1 cellular context compared by ENCODE assay signal in the genomic region with DNA sequence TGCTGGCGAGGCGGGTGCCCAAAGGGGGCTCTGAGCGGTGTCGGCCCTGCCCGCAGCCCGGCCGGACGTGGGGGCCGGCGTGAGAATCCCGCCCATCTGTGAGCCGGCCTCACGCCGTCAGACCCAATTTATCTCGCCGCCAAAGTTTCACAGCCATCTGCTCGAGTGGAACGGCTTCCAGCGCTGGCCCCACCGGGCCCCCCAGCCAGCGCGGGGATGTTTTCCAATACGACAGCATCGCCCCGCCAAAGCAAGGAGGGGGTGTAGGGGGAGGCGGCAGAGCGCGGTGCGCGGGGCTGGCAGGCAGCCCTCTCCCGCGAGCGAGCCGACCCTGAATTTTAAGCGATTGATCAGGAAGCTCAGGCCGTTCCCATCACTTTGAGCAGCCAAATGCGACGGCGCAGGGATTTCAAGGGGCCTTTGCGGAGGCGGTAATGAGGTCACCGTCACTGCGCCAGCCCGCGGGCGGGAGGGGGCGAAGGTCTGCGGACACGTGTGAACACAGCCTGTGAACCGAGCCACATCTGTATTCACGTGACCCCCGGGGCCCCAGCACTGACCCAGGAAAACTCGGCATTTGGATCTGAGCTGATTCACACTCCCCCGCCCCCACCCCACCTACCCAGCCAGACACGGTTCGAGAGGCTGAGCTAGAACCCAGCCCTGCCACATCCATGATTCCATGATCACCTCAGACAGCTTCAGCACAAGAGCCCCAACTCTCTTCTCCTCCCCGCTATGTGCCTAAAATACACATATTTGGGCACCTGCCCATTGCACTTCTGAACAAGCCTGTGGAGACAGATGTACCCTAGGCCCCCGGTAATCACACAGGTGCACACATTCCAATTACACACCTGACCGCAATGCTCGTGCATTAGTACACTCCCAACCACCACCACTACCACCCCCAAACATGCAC.
TF ChIP-seq lines count a peak whose summit lies in the region.

No MANE protein-coding gene starts in this region.

TF ChIP-seq in HepG2, 621 proteins besides CTCF, POLR2A, EP300 and RAD21 (continued from another document and continues in another):
- TF ChIP-seq, protein P1, sequence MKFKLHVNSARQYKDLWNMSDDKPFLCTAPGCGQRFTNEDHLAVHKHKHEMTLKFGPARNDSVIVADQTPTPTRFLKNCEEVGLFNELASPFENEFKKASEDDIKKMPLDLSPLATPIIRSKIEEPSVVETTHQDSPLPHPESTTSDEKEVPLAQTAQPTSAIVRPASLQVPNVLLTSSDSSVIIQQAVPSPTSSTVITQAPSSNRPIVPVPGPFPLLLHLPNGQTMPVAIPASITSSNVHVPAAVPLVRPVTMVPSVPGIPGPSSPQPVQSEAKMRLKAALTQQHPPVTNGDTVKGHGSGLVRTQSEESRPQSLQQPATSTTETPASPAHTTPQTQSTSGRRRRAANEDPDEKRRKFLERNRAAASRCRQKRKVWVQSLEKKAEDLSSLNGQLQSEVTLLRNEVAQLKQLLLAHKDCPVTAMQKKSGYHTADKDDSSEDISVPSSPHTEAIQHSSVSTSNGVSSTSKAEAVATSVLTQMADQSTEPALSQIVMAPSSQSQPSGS (CRISPR knock-in tag; IDR thresholded peaks at IDR 0.05) = peak; percentile 39; the same call in 1 of the 2 replicates
- TF ChIP-seq HOXA9 (CRISPR knock-in tag; IDR thresholded peaks at IDR 0.05; ENCODE audit: borderline replicate concordance) = no peak
- TF ChIP-seq ZNF225 (CRISPR knock-in tag; IDR thresholded peaks at IDR 0.05) = no peak
- no peak for TF ChIP-seq ZBTB21 (CRISPR knock-in tag; IDR thresholded peaks at IDR 0.05)
- TF ChIP-seq HHEX (CRISPR knock-in tag; IDR thresholded peaks at IDR 0.05) = no peak
- peak; percentile 22; the same call in 1 of the 2 replicates for TF ChIP-seq ZNF746 (CRISPR knock-in tag; IDR thresholded peaks at IDR 0.05)
- TF ChIP-seq PAF1 (CRISPR knock-in tag; IDR thresholded peaks at IDR 0.05) = no peak
- TF ChIP-seq POLR2AphosphoS5 (IDR thresholded peaks at IDR 0.05; ENCODE audit: low read depth, low read length) = no peak
- TF ChIP-seq, protein P2, sequence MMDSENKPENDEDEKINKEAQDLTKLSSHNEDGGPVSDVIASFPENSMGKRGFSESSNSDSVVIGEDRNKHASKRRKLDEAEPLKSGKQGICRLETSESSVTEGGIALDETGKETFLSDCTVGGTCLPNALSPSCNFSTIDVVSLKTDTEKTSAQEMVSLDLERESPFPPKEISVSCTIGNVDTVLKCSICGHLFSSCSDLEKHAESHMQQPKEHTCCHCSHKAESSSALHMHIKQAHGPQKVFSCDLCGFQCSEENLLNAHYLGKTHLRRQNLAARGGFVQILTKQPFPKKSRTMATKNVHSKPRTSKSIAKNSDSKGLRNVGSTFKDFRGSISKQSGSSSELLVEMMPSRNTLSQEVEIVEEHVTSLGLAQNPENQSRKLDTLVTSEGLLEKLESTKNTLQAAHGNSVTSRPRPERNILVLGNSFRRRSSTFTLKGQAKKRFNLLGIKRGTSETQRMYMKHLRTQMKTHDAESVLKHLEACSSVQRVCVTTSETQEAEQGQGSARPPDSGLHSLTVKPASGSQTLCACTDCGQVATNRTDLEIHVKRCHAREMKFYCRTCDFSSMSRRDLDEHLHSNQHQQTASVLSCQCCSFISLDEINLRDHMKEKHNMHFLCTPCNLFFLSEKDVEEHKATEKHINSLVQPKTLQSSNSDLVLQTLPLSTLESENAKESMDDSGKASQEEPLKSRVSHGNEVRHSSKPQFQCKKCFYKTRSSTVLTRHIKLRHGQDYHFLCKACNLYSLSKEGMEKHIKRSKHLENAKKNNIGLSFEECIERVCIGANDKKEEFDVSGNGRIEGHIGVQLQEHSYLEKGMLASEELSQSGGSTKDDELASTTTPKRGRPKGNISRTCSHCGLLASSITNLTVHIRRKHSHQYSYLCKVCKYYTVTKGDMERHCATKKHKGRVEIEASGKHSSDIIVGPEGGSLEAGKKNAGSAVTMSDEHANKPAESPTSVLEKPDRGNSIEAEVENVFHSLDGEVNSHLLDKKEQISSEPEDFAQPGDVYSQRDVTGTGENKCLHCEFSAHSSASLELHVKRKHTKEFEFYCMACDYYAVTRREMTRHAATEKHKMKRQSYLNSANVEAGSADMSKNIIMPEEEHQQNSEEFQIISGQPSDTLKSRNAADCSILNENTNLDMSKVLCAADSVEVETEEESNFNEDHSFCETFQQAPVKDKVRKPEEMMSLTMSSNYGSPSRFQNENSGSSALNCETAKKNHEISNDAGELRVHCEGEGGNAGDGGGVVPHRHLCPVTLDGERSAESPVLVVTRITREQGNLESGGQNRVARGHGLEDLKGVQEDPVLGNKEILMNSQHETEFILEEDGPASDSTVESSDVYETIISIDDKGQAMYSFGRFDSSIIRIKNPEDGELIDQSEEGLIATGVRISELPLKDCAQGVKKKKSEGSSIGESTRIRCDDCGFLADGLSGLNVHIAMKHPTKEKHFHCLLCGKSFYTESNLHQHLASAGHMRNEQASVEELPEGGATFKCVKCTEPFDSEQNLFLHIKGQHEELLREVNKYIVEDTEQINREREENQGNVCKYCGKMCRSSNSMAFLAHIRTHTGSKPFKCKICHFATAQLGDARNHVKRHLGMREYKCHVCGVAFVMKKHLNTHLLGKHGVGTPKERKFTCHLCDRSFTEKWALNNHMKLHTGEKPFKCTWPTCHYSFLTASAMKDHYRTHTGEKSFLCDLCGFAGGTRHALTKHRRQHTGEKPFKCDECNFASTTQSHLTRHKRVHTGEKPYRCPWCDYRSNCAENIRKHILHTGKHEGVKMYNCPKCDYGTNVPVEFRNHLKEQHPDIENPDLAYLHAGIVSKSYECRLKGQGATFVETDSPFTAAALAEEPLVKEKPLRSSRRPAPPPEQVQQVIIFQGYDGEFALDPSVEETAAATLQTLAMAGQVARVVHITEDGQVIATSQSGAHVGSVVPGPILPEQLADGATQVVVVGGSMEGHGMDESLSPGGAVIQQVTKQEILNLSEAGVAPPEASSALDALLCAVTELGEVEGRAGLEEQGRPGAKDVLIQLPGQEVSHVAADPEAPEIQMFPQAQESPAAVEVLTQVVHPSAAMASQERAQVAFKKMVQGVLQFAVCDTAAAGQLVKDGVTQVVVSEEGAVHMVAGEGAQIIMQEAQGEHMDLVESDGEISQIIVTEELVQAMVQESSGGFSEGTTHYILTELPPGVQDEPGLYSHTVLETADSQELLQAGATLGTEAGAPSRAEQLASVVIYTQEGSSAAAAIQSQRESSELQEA (CRISPR knock-in tag; IDR thresholded peaks at IDR 0.05; ENCODE audit: not compliant biosample characterization) = peak; percentile 50
- TF ChIP-seq, protein P3, sequence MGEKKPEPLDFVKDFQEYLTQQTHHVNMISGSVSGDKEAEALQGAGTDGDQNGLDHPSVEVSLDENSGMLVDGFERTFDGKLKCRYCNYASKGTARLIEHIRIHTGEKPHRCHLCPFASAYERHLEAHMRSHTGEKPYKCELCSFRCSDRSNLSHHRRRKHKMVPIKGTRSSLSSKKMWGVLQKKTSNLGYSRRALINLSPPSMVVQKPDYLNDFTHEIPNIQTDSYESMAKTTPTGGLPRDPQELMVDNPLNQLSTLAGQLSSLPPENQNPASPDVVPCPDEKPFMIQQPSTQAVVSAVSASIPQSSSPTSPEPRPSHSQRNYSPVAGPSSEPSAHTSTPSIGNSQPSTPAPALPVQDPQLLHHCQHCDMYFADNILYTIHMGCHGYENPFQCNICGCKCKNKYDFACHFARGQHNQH (CRISPR knock-in tag; IDR thresholded peaks at IDR 0.05) = no peak
- 0 out of 2 replicates have a peak, but pooled peaks have one; percentile 10 for TF ChIP-seq PITX1 (CRISPR knock-in tag; IDR thresholded peaks at IDR 0.05)
- no peak for TF ChIP-seq PPARG (CRISPR knock-in tag; conservative IDR thresholded peaks at IDR 0.05)
- no peak; the same call in 1 of the 2 replicates for TF ChIP-seq ZNF629 (CRISPR knock-in tag; conservative IDR thresholded peaks at IDR 0.05)
- TF ChIP-seq, protein P4, sequence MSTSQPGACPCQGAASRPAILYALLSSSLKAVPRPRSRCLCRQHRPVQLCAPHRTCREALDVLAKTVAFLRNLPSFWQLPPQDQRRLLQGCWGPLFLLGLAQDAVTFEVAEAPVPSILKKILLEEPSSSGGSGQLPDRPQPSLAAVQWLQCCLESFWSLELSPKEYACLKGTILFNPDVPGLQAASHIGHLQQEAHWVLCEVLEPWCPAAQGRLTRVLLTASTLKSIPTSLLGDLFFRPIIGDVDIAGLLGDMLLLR (CRISPR knock-in tag; IDR thresholded peaks at IDR 0.05) = no peak
- TF ChIP-seq REPIN1 (CRISPR knock-in tag; IDR thresholded peaks at IDR 0.05; ENCODE audit: borderline replicate concordance, low read depth) = 0 out of 2 replicates have a peak, but pooled peaks have one; percentile 52
- TF ChIP-seq, protein P5, sequence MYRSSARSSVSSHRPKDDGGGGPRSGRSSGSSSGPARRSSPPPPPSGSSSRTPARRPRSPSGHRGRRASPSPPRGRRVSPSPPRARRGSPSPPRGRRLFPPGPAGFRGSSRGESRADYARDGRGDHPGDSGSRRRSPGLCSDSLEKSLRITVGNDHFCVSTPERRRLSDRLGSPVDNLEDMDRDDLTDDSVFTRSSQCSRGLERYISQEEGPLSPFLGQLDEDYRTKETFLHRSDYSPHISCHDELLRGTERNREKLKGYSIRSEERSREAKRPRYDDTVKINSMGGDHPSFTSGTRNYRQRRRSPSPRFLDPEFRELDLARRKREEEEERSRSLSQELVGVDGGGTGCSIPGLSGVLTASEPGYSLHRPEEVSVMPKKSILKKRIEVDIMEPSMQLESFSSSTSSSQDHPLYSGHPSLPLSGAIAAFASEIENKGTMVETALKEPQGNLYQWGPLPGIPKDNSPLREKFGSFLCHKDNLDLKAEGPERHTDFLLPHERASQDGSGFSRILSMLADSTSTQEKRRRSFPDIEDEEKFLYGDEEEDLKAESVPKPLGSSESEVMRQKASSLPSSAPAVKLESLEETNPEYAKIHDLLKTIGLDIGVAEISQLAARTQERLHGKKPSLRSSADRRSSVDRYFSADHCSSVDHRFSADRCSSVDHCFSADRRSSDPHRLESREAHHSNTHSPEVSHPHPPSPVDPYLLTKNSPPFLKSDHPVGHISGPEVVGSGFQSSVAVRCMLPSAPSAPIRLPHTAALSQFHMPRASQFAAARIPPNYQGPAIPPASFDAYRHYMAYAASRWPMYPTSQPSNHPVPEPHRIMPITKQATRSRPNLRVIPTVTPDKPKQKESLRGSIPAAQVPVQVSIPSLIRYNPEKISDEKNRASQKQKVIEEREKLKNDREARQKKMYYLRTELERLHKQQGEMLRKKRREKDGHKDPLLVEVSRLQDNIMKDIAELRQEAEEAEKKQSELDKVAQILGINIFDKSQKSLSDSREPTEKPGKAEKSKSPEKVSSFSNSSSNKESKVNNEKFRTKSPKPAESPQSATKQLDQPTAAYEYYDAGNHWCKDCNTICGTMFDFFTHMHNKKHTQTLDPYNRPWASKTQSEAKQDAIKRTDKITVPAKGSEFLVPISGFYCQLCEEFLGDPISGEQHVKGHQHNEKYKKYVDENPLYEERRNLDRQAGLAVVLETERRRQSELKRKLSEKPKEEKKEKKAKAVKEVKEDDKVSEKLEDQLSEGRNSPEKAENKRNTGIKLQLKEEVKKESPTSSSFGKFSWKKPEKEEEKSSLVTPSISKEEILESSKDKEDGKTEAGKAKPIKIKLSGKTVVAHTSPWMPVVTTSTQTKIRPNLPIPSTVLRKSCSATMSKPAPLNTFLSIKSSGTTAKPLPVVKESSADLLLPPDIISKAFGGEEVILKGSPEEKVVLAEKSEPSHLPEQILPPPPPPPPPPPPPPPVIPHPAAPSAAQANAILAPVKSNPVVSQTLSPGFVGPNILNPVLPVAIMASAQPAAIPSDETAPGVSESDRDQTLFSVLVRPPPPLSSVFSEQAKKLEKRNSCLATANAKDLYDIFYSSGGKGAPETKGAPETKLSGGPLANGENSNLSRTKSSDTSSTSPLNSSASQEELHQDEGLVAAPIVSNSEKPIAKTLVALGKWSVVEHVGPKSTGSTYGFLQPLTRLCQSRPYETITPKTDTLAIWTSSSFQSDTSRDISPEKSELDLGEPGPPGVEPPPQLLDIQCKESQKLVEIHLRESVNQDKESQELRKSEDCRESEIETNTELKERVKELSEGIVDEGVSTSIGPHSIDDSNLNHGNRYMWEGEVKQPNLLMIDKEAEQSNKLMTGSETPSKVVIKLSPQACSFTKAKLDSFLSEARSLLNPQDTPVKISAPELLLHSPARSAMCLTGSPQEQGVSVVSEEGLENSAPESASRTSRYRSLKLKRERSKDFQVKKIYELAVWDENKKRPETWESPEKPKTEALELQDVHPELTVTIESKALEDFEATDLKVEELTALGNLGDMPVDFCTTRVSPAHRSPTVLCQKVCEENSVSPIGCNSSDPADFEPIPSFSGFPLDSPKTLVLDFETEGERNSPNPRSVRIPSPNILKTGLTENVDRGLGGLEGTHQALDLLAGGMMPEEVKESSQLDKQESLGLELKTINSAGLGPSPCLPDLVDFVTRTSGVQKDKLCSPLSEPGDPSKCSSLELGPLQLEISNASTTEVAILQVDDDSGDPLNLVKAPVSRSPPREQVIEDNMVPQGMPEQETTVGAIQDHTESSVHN (CRISPR knock-in tag; IDR thresholded peaks at IDR 0.05) = no peak; the same call in 1 of the 2 replicates
- peak; percentile 63; the same call in 1 of the 2 replicates for TF ChIP-seq SALL1 (CRISPR knock-in tag; IDR thresholded peaks at IDR 0.05)
- TF ChIP-seq, protein P6, sequence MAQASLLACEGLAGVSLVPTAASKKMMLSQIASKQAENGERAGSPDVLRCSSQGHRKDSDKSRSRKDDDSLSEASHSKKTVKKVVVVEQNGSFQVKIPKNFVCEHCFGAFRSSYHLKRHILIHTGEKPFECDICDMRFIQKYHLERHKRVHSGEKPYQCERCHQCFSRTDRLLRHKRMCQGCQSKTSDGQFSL (CRISPR knock-in tag; IDR thresholded peaks at IDR 0.05) = no peak
- no peak for TF ChIP-seq POLR2AphosphoS2 (IDR thresholded peaks at IDR 0.05; ENCODE audit: low read depth, low read length)
- no peak for TF ChIP-seq IRF2 (CRISPR knock-in tag; IDR thresholded peaks at IDR 0.05)
- no peak for TF ChIP-seq ZKSCAN1 (IDR thresholded peaks at IDR 0.05; ENCODE audit: low read length)
- no peak for TF ChIP-seq ZNF75D (CRISPR knock-in tag; IDR thresholded peaks at IDR 0.05; ENCODE audit: borderline replicate concordance)
- TF ChIP-seq, protein P7, sequence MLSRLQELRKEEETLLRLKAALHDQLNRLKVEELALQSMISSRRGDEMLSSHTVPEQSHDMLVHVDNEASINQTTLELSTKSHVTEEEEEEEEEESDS (CRISPR knock-in tag; IDR thresholded peaks at IDR 0.05; ENCODE audit: borderline replicate concordance) = no peak
- TF ChIP-seq SP2 (CRISPR knock-in tag; IDR thresholded peaks at IDR 0.05) = no peak
- no peak for TF ChIP-seq HOXA7 (CRISPR knock-in tag; IDR thresholded peaks at IDR 0.05)
- no peak for TF ChIP-seq ZNF782 (CRISPR knock-in tag; IDR thresholded peaks at IDR 0.05; ENCODE audit: borderline replicate concordance)
- TF ChIP-seq XBP1 (CRISPR knock-in tag; IDR thresholded peaks at IDR 0.05) = no peak
- no peak for TF ChIP-seq NR3C1 (CRISPR knock-in tag; IDR thresholded peaks at IDR 0.05)
- TF ChIP-seq SNAPC2 (CRISPR knock-in tag; IDR thresholded peaks at IDR 0.05) = 0 out of 2 replicates have a peak, but pooled peaks have one; percentile 52
- 0 out of 2 replicates have a peak, but pooled peaks have one; percentile 50 for TF ChIP-seq ZNF337 (CRISPR knock-in tag; IDR thresholded peaks at IDR 0.05; ENCODE audit: borderline replicate concordance, low read depth)
- TF ChIP-seq PLRG1 (conservative IDR thresholded peaks at IDR 0.05) = no peak
- TF ChIP-seq ZNF33A (CRISPR knock-in tag; IDR thresholded peaks at IDR 0.05; ENCODE audit: borderline replicate concordance) = no peak
- TF ChIP-seq KLF12 (CRISPR knock-in tag; IDR thresholded peaks at IDR 0.05; ENCODE audit: borderline replicate concordance) = no peak
